In genomic region chr3:158140396-158140795, GRCh38 we compare ENCODE assay signal across 17 cellular contexts. TPM values are rescaled to one million over a fixed set of nuclear protein-coding genes. Genes with fewer than 3 reads are reported as not detected.
A peak's percentile ranks its signal among the peaks of the same experiment; 100 is the strongest.
DNase-seq lines count a peak whose midpoint lies in the region; ATAC-seq, FAIRE-seq and TF ChIP-seq lines count a peak whose summit lies in the region.
"Had no signal": no experiment of that assay in that cellular context is flagged by ENCODE, and none has a peak within 500 bp of the region (broad histone marks: within the 10 kb centered on the region; RNA-seq: fewer than 3 reads in every experiment).

No MANE protein-coding gene starts in this region.

- peaks cover 56% of the 10 kb centered on the region for H3K36me3 Mint-ChIP-seq in activated T-cell treated with anti-CD3 and anti-CD28 coated beads, Interleukin-2, amount 50 U/mL, for 24 hours (ENCODE audit: low read depth)

- H3K9me3 Mint-ChIP-seq in activated T-cell treated with anti-CD3 and anti-CD28 coated beads, Interleukin-2, amount 50 U/mL, for 24 hours = peaks cover 3% of the 10 kb centered on the region

- no peaks in the 10 kb centered on the region for H3K27me3 ChIP-seq in bronchial epithelial cell (ENCODE audit: control insufficient read depth, insufficient read depth, low read length)
- H3K27me3 ChIP-seq: BLaER1 had no signal

- ATAC-seq in GM21515 (IDR thresholded peaks at IDR 0.05; ENCODE audit: unreplicated experiment) (no peak), HG03139 (IDR thresholded peaks at IDR 0.05; ENCODE audit: unreplicated experiment) (no peak)

- DNase-seq in ELR (ENCODE audit: low read depth) (peak; percentile 26), LNCaP clone FGC (ENCODE audit: low read depth) (peak; percentile 57), bronchial epithelial cell (ENCODE audit: low read depth) (peak; percentile 13), fibroblast of mammary gland (ENCODE audit: low read depth) (peak; percentile 6), MV-4-11 (lab: John Stamatoyannopoulos, UW) (no peak)
- no peak for DNase-seq in activated T-cell treated with anti-CD3 and anti-CD28 coated beads, Interleukin-2, amount 50 U/mL, for 24 hours
- DNase-seq: 8988T; AML-193; Caco-2; CD8-positive, alpha-beta memory T cell; DND-41 had no signal

- no peaks in the 10 kb centered on the region for H3K4me1 Mint-ChIP-seq in activated T-cell treated with anti-CD3 and anti-CD28 coated beads, Interleukin-2, amount 50 U/mL, for 24 hours (ENCODE audit: low read depth)
- H3K4me1 Mint-ChIP-seq: CD8-positive, alpha-beta memory T cell; IgD-negative memory B cell had no signal

- no peaks in the 10 kb centered on the region for H3K27me3 Mint-ChIP-seq in activated T-cell treated with anti-CD3 and anti-CD28 coated beads, Interleukin-2, amount 50 U/mL, for 24 hours
- H3K27me3 Mint-ChIP-seq: CD8-positive, alpha-beta memory T cell; IgD-negative memory B cell had no signal

- TF ChIP-seq CTCF in LNCaP clone FGC (IDR thresholded peaks at IDR 0.05; ENCODE audit: control insufficient read depth, extremely low read depth, insufficient read depth) = no peak
- TF ChIP-seq CTCF in bronchial epithelial cell (IDR thresholded peaks at IDR 0.05; ENCODE audit: insufficient read depth, low read length, severe bottlenecking) = no peak
- TF ChIP-seq CTCF in fibroblast of mammary gland (conservative IDR thresholded peaks at IDR 0.05; ENCODE audit: control insufficient read depth, insufficient read depth, low read depth, low read length) = no peak

- no peaks in the 10 kb centered on the region for H3K36me3 ChIP-seq in bronchial epithelial cell (ENCODE audit: control insufficient read depth, insufficient read depth, low read length)
- H3K36me3 ChIP-seq: HAP-1 had no signal

- H3K4me3 Mint-ChIP-seq in activated T-cell treated with anti-CD3 and anti-CD28 coated beads, Interleukin-2, amount 50 U/mL, for 24 hours = no peak overlapping the region
- H3K4me3 Mint-ChIP-seq: CD8-positive, alpha-beta memory T cell; IgD-negative memory B cell had no signal

- no peak for FAIRE-seq in bronchial epithelial cell (lab: Jason Lieb, UNC)
- FAIRE-seq: H1 had no signal

- H3K27ac Mint-ChIP-seq in activated T-cell treated with anti-CD3 and anti-CD28 coated beads, Interleukin-2, amount 50 U/mL, for 24 hours = no peak overlapping the region
- H3K27ac Mint-ChIP-seq: CD8-positive, alpha-beta memory T cell; IgD-negative memory B cell had no signal

- H3K4me3 ChIP-seq in LNCaP clone FGC (ENCODE audit: low read depth, low read length) (no peak overlapping the region), bronchial epithelial cell (ENCODE audit: low read depth, low read length) (no peak overlapping the region), fibroblast of mammary gland (ENCODE audit: control insufficient read depth, low read depth, low read length) (no peak overlapping the region)
- H3K4me3 ChIP-seq: BLaER1, HAP-1 had no signal

RNA-seq across cellular contexts. Expression of gene RSRC1, which starts 30.5 kb away (rescaled TPM):
- 20.8 and 39.2 TPM in 2 replicates for total RNA-seq in bronchial epithelial cell

RNA-seq across cellular contexts. Expression of gene SHOX2, which starts 34.2 kb away (rescaled TPM):
- total RNA-seq in bronchial epithelial cell = not detected in 2 replicates
- total RNA-seq: CD8-positive, alpha-beta memory T cell had no signal

Comparison
In these comparisons a context has a peak if more than half of its experiments do, and no peak if none do; other contexts are left out.
1. DNase-seq: peak in ELR (single experiment), LNCaP clone FGC (single experiment), bronchial epithelial cell (single experiment) and fibroblast of mammary gland (single experiment); none in MV-4-11 (single experiment) and activated T-cell treated with anti-CD3 and anti-CD28 coated beads, Interleukin-2, amount 50 U/mL, for 24 hours (single experiment).